1 cellular context compared by ENCODE assay signal in the genomic region with DNA sequence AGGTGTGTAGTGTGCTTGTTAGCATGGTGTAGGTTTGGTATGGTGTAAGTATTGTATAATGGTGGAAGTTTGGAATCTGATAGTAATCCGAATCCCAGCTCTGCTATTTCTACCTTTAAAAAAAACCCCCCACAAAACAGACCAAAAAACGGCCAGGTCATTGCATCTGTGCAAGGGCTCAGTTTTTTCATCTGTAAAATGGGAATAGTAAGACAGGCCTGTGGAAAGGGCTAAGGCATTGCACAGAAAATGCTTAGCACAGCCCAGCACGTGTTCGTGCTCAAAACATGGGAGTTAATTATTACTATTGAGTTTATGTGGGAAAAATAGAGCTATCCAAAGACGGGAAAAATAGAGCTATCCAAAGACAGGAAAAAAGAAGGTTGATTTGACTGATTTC.
TF ChIP-seq lines count a peak whose summit lies in the region.

No MANE protein-coding gene starts in this region.

TF ChIP-seq in HepG2, 621 proteins besides CTCF, POLR2A, EP300 and RAD21 (continued from another document):
- TF ChIP-seq, protein P1, sequence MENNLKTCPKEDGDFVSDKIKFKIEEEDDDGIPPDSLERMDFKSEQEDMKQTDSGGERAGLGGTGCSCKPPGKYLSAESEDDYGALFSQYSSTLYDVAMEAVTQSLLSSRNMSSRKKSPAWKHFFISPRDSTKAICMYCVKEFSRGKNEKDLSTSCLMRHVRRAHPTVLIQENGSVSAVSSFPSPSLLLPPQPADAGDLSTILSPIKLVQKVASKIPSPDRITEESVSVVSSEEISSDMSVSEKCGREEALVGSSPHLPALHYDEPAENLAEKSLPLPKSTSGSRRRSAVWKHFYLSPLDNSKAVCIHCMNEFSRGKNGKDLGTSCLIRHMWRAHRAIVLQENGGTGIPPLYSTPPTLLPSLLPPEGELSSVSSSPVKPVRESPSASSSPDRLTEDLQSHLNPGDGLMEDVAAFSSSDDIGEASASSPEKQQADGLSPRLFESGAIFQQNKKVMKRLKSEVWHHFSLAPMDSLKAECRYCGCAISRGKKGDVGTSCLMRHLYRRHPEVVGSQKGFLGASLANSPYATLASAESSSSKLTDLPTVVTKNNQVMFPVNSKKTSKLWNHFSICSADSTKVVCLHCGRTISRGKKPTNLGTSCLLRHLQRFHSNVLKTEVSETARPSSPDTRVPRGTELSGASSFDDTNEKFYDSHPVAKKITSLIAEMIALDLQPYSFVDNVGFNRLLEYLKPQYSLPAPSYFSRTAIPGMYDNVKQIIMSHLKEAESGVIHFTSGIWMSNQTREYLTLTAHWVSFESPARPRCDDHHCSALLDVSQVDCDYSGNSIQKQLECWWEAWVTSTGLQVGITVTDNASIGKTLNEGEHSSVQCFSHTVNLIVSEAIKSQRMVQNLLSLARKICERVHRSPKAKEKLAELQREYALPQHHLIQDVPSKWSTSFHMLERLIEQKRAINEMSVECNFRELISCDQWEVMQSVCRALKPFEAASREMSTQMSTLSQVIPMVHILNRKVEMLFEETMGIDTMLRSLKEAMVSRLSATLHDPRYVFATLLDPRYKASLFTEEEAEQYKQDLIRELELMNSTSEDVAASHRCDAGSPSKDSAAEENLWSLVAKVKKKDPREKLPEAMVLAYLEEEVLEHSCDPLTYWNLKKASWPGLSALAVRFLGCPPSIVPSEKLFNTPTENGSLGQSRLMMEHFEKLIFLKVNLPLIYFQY (CRISPR knock-in tag; IDR thresholded peaks at IDR 0.05; ENCODE audit: borderline replicate concordance): no peak
- TF ChIP-seq ZMYM3 (CRISPR knock-in tag; IDR thresholded peaks at IDR 0.05): 0 out of 2 replicates have a peak, but pooled peaks have one; percentile 48
- TF ChIP-seq RNF2 (conservative IDR thresholded peaks at IDR 0.05; ENCODE audit: low read depth): no peak
- TF ChIP-seq TEAD2 (CRISPR knock-in tag; IDR thresholded peaks at IDR 0.05): no peak
- TF ChIP-seq PHF5A (CRISPR knock-in tag; IDR thresholded peaks at IDR 0.05; ENCODE audit: low read depth, unreplicated experiment): no peak
- TF ChIP-seq, protein P2, sequence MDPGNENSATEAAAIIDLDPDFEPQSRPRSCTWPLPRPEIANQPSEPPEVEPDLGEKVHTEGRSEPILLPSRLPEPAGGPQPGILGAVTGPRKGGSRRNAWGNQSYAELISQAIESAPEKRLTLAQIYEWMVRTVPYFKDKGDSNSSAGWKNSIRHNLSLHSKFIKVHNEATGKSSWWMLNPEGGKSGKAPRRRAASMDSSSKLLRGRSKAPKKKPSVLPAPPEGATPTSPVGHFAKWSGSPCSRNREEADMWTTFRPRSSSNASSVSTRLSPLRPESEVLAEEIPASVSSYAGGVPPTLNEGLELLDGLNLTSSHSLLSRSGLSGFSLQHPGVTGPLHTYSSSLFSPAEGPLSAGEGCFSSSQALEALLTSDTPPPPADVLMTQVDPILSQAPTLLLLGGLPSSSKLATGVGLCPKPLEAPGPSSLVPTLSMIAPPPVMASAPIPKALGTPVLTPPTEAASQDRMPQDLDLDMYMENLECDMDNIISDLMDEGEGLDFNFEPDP (CRISPR knock-in tag; conservative IDR thresholded peaks at IDR 0.05): no peak
- no peak for TF ChIP-seq PAF1 (CRISPR knock-in tag; IDR thresholded peaks at IDR 0.05)
- TF ChIP-seq, protein P3, sequence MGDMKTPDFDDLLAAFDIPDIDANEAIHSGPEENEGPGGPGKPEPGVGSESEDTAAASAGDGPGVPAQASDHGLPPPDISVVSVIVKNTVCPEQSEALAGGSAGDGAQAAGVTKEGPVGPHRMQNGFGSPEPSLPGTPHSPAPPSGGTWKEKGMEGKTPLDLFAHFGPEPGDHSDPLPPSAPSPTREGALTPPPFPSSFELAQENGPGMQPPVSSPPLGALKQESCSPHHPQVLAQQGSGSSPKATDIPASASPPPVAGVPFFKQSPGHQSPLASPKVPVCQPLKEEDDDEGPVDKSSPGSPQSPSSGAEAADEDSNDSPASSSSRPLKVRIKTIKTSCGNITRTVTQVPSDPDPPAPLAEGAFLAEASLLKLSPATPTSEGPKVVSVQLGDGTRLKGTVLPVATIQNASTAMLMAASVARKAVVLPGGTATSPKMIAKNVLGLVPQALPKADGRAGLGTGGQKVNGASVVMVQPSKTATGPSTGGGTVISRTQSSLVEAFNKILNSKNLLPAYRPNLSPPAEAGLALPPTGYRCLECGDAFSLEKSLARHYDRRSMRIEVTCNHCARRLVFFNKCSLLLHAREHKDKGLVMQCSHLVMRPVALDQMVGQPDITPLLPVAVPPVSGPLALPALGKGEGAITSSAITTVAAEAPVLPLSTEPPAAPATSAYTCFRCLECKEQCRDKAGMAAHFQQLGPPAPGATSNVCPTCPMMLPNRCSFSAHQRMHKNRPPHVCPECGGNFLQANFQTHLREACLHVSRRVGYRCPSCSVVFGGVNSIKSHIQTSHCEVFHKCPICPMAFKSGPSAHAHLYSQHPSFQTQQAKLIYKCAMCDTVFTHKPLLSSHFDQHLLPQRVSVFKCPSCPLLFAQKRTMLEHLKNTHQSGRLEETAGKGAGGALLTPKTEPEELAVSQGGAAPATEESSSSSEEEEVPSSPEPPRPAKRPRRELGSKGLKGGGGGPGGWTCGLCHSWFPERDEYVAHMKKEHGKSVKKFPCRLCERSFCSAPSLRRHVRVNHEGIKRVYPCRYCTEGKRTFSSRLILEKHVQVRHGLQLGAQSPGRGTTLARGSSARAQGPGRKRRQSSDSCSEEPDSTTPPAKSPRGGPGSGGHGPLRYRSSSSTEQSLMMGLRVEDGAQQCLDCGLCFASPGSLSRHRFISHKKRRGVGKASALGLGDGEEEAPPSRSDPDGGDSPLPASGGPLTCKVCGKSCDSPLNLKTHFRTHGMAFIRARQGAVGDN (CRISPR knock-in tag; IDR thresholded peaks at IDR 0.05): no peak
- TF ChIP-seq, protein P4, sequence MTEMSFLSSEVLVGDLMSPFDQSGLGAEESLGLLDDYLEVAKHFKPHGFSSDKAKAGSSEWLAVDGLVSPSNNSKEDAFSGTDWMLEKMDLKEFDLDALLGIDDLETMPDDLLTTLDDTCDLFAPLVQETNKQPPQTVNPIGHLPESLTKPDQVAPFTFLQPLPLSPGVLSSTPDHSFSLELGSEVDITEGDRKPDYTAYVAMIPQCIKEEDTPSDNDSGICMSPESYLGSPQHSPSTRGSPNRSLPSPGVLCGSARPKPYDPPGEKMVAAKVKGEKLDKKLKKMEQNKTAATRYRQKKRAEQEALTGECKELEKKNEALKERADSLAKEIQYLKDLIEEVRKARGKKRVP (CRISPR knock-in tag; IDR thresholded peaks at IDR 0.05): no peak
- TF ChIP-seq ZNF615 (CRISPR knock-in tag; IDR thresholded peaks at IDR 0.05; ENCODE audit: borderline replicate concordance): no peak
- peak; percentile 91; the same call in 1 of the 2 replicates for TF ChIP-seq CHD4 (IDR thresholded peaks at IDR 0.05; ENCODE audit: borderline replicate concordance, low read length)
- peak; percentile 96 for TF ChIP-seq ZNF629 (CRISPR knock-in tag; conservative IDR thresholded peaks at IDR 0.05)
- TF ChIP-seq ZNF468 (CRISPR knock-in tag; IDR thresholded peaks at IDR 0.05): no peak
- no peak for TF ChIP-seq SNAPC2 (CRISPR knock-in tag; IDR thresholded peaks at IDR 0.05)
